Comparison of ENCODE assay signal across 9 cellular contexts in the genomic region with DNA sequence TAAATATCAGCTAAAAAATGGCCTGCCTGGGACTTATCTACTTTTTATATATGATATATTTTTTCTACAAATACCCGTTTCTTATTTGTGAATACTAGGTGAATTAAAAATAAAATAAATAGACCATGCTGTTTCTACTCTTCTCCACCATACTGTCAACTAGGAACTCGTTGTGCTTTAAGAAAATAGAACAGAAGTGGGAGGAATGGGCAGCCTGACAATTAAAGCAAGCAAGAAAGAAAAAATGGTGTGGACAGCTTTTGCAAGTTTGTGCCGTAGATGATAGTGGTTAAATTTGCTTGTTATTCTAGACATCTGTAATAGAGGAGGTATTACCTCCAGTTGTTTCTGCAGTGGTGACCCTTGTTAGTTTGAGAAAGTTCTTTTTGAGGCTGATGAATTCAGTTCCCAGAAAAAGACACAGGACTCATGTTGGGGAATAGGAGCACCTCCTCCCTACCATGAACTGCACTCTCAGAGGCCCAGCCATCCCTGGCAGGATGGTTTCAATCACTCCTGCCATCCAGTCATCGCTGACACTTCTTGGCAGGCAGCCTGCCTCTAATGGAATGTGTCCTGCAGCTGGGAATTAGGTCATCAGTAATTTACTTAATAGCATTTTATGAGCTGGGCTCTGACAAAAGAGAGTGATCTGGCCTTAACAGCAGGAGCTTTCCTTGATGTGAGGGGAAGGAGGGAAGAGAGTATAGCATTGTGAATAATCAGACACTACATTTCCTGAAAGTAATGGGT.
DNase-seq lines count a peak whose midpoint lies in the region; ATAC-seq, FAIRE-seq and TF ChIP-seq lines count a peak whose summit lies in the region.
"Had no signal": no experiment of that assay in that cellular context is flagged by ENCODE, and none has a peak within 500 bp of the region (broad histone marks: within the 10 kb centered on the region; RNA-seq: fewer than 3 reads in every experiment).

No MANE protein-coding gene starts in this region.

- no peaks in the 10 kb centered on the region for H3K4me1 ChIP-seq in left lung

- H3K36me3 ChIP-seq in bronchial epithelial cell (ENCODE audit: control insufficient read depth, insufficient read depth, low read length) = no peaks in the 10 kb centered on the region
- H3K36me3 ChIP-seq in left lung = no peaks in the 10 kb centered on the region

- FAIRE-seq in bronchial epithelial cell (lab: Jason Lieb, UNC) = peak; percentile 50

- intact Hi-C loops in left lung (cut with DNase I) = no loop called here

- no peak overlapping the region for H3K27ac Mint-ChIP-seq in natural killer cell treated with Interleukin-12 subunit alpha and Interleukin-12 subunit beta and Interleukin-15 and Interleukin-18, amount 100 ng/mL, for 72 hours

- H3K27me3 Mint-ChIP-seq in natural killer cell treated with Interleukin-12 subunit alpha and Interleukin-12 subunit beta and Interleukin-15 and Interleukin-18, amount 100 ng/mL, for 72 hours = peaks cover 5 to 11% of the 10 kb centered on the region in 2 donors

- TF ChIP-seq CTCF in bronchial epithelial cell (IDR thresholded peaks at IDR 0.05; ENCODE audit: insufficient read depth, low read length, severe bottlenecking) = no peak
- TF ChIP-seq CTCF in left lung (IDR thresholded peaks at IDR 0.05) = no peak

- peak; percentile 8 for DNase-seq in ACHN
- DNase-seq in LoVo (ENCODE audit: low spot score) = peak; percentile 25
- peak; percentile 87 for DNase-seq in bronchial epithelial cell (ENCODE audit: low read depth)
- DNase-seq in left lung = peak; percentile 17 to 39
- DNase-seq in natural killer cell treated with Interleukin-12 subunit alpha and Interleukin-12 subunit beta and Interleukin-15 and Interleukin-18, amount 100 ng/mL, for 72 hours (ENCODE audit: low spot score) = no peak
- no peak for DNase-seq in UCSD-AML1 (lab: John Stamatoyannopoulos, UW; ENCODE audit: unreplicated experiment)

- H3K9me3 Mint-ChIP-seq in natural killer cell treated with Interleukin-12 subunit alpha and Interleukin-12 subunit beta and Interleukin-15 and Interleukin-18, amount 100 ng/mL, for 72 hours = no peaks in the 10 kb centered on the region

- no peak overlapping the region for H3K4me3 ChIP-seq in bronchial epithelial cell (ENCODE audit: low read depth, low read length)
- H3K4me3 ChIP-seq in left lung = no peak overlapping the region

- H3K36me3 Mint-ChIP-seq in natural killer cell treated with Interleukin-12 subunit alpha and Interleukin-12 subunit beta and Interleukin-15 and Interleukin-18, amount 100 ng/mL, for 72 hours = no peaks in the 10 kb centered on the region

- H3K4me3 Mint-ChIP-seq in natural killer cell treated with Interleukin-12 subunit alpha and Interleukin-12 subunit beta and Interleukin-15 and Interleukin-18, amount 100 ng/mL, for 72 hours = no peak overlapping the region

- H3K27ac ChIP-seq in left lung = no peak overlapping the region
- H3K27ac ChIP-seq: C4-2B had no signal

- peaks cover 4 to 11% of the 10 kb centered on the region in 2 donors for H3K4me1 Mint-ChIP-seq in natural killer cell treated with Interleukin-12 subunit alpha and Interleukin-12 subunit beta and Interleukin-15 and Interleukin-18, amount 100 ng/mL, for 72 hours (ENCODE audit: low read depth in 2 of 2)

- no peaks in the 10 kb centered on the region for H3K9me3 ChIP-seq in left lung

- H3K27me3 ChIP-seq in bronchial epithelial cell (ENCODE audit: control insufficient read depth, insufficient read depth, low read length) (no peaks in the 10 kb centered on the region), left lung (no peaks in the 10 kb centered on the region)

- peak; percentile 57 for ATAC-seq in left lung
- ATAC-seq in HG02938 (IDR thresholded peaks at IDR 0.05; ENCODE audit: unreplicated experiment) = no peak
- ATAC-seq in natural killer cell treated with Interleukin-12 subunit alpha and Interleukin-12 subunit beta and Interleukin-15 and Interleukin-18, amount 100 ng/mL, for 72 hours = no peak
- no peak for ATAC-seq in HG02885 (IDR thresholded peaks at IDR 0.05; ENCODE audit: poor library complexity, unreplicated experiment)

- in situ Hi-C loops in ACHN (cut with HindIII; ENCODE audit: low pct_ligation_motif_present, low pct_unique_long_range_greater_than_20kb, low sequenced_read_pairs) = no loop called here

Comparison
In these comparisons a context has a peak if more than half of its experiments do, and no peak if none do; other contexts are left out.
1. DNase-seq: peak in ACHN (single experiment), LoVo (single experiment), bronchial epithelial cell (single experiment) and left lung (2 of 2); none in natural killer cell treated with Interleukin-12 subunit alpha and Interleukin-12 subunit beta and Interleukin-15 and Interleukin-18, amount 100 ng/mL, for 72 hours (single experiment) and UCSD-AML1 (single experiment).